ENCODE assay signal across 8 cellular contexts in genomic region chr10:22339761-22340361, GRCh38.
DNase-seq lines count a peak whose midpoint lies in the region; ATAC-seq and TF ChIP-seq lines count a peak whose summit lies in the region.

No MANE protein-coding gene starts in this region.

- no peak for TF ChIP-seq CTCF in cardiac fibroblast (IDR thresholded peaks at IDR 0.05; ENCODE audit: low read depth, low read length)

- peak; percentile 86 for DNase-seq in DMS53 (lab: John Stamatoyannopoulos, UW)
- peak; percentile 48 to 61 for DNase-seq in Kasumi-1 (lab: John Stamatoyannopoulos, UW)
- peak; percentile 92 to 93 for DNase-seq in cardiac fibroblast (ENCODE audit: low read depth in 2 of 2)

- H3K27ac ChIP-seq in muscle layer of colon (ENCODE audit: low read depth, low read length), result peak overlapping the region; percentile 64

- H3K9ac ChIP-seq in muscle layer of colon (ENCODE audit: low read length), result peak overlapping the region; percentile 54

- peaks cover 31% of the 10 kb centered on the region for H3K4me1 ChIP-seq in muscle layer of colon (ENCODE audit: insufficient read depth, low read length)

- ATAC-seq in GM18511 (IDR thresholded peaks at IDR 0.05; ENCODE audit: unreplicated experiment) (no peak), GM21737 (IDR thresholded peaks at IDR 0.05; ENCODE audit: unreplicated experiment) (no peak), HG03571 (IDR thresholded peaks at IDR 0.05; ENCODE audit: unreplicated experiment) (no peak), HG03139 (IDR thresholded peaks at IDR 0.05; ENCODE audit: unreplicated experiment) (no peak)

- peaks cover 83 to 86% of the 10 kb centered on the region in 2 donors for H3K27me3 ChIP-seq in muscle layer of colon (ENCODE audit: control insufficient read depth in 1 of 2, insufficient read depth in 2 of 2, low read length in 2 of 2)

- H3K4me3 ChIP-seq in cardiac fibroblast (replicated peaks in 1 of 2; ENCODE audit: low read depth in 2 of 2, low read length in 2 of 2) (peak overlapping the region; percentile 67 to 68), muscle layer of colon (ENCODE audit: low read depth in 1 of 2, low read length in 2 of 2) (peak overlapping the region; percentile 58 to 62)

- no peaks in the 10 kb centered on the region for H3K36me3 ChIP-seq in muscle layer of colon (ENCODE audit: insufficient read depth, low read length)

- H3K9me3 ChIP-seq in muscle layer of colon (ENCODE audit: low read length), result peaks cover 16% of the 10 kb centered on the region
